In the genomic region with DNA sequence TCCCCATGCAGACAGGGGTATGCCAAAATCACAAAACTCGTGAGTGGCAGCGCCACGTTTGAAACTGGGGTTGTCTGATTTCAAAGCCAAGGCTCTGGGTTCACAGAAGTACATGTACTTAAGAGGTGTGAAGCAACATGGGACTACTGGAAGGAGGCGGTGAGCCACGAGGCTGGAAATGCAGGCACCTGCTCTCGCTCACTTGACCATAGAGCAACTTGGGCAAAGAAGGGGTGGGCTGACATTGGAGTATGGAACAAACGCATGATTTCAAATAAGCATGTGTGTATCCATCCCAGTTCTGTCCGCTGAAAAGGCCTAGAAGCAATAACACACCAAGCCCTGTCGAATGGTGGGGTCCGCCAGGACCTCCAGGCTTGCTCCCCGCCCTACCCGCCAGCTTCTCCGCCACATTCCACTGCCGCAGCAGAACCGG, we compare ENCODE assay signal across 2 cellular contexts.
TF ChIP-seq lines count a peak whose summit lies in the region.

No MANE protein-coding gene starts in this region.

TF ChIP-seq in HEK293, 187 proteins besides CTCF, POLR2A, EP300 and RAD21:
- TF ChIP-seq ZNF175 (tag by site-specific recombination; IDR thresholded peaks at IDR 0.05) (no peak), ZNF610 (tag by site-specific recombination; IDR thresholded peaks at IDR 0.05; ENCODE audit: borderline replicate concordance) (no peak), KLF16 (tag by site-specific recombination; IDR thresholded peaks at IDR 0.05) (no peak; the same call in 1 of the 2 replicates), ZNF692 (tag by site-specific recombination; IDR thresholded peaks at IDR 0.05) (peak; percentile 89), ZNF169 (tag by site-specific recombination; IDR thresholded peaks at IDR 0.05) (no peak), PRDM10 (tag by site-specific recombination; IDR thresholded peaks at IDR 0.05) (peak; percentile 83), ZNF529 (tag by site-specific recombination; IDR thresholded peaks at IDR 0.05; ENCODE audit: insufficient replicate concordance) (no peak), ZNF776 (tag by site-specific recombination; IDR thresholded peaks at IDR 0.05; ENCODE audit: borderline replicate concordance) (no peak), ZNF214 (tag by site-specific recombination; IDR thresholded peaks at IDR 0.05; ENCODE audit: borderline replicate concordance) (no peak), ZBTB20 (tag by site-specific recombination; IDR thresholded peaks at IDR 0.05) (no peak), GLIS2 (tag by site-specific recombination; IDR thresholded peaks at IDR 0.05) (0 out of 2 replicates have a peak, but pooled peaks have one; percentile 72), ZFP37 (tag by site-specific recombination; IDR thresholded peaks at IDR 0.05) (no peak), ZFP69B (tag by site-specific recombination; IDR thresholded peaks at IDR 0.05) (peak; percentile 93; the same call in 1 of the 2 replicates), ZNF664 (tag by site-specific recombination; IDR thresholded peaks at IDR 0.05) (no peak), HOXD13 (CRISPR knock-in tag; IDR thresholded peaks at IDR 0.05; ENCODE audit: borderline replicate concordance) (0 out of 2 replicates have a peak, but pooled peaks have one; percentile 18), ZSCAN16 (tag by site-specific recombination; IDR thresholded peaks at IDR 0.05) (no peak), ZNF404 (tag by site-specific recombination; IDR thresholded peaks at IDR 0.05) (no peak), TCF7L2 (IDR thresholded peaks at IDR 0.05; ENCODE audit: borderline replicate concordance, low read depth, low read length) (no peak), ZNF302 (tag by site-specific recombination; IDR thresholded peaks at IDR 0.05; ENCODE audit: low read depth) (no peak), OSR2 (tag by site-specific recombination; IDR thresholded peaks at IDR 0.05) (no peak), KLF10 (tag by site-specific recombination; IDR thresholded peaks at IDR 0.05) (no peak), ZBTB21 (tag by site-specific recombination; IDR thresholded peaks at IDR 0.05) (no peak)

TF ChIP-seq in K562, 482 proteins besides CTCF, POLR2A, EP300 and RAD21 (continues in another document):
- TF ChIP-seq, protein P1, sequence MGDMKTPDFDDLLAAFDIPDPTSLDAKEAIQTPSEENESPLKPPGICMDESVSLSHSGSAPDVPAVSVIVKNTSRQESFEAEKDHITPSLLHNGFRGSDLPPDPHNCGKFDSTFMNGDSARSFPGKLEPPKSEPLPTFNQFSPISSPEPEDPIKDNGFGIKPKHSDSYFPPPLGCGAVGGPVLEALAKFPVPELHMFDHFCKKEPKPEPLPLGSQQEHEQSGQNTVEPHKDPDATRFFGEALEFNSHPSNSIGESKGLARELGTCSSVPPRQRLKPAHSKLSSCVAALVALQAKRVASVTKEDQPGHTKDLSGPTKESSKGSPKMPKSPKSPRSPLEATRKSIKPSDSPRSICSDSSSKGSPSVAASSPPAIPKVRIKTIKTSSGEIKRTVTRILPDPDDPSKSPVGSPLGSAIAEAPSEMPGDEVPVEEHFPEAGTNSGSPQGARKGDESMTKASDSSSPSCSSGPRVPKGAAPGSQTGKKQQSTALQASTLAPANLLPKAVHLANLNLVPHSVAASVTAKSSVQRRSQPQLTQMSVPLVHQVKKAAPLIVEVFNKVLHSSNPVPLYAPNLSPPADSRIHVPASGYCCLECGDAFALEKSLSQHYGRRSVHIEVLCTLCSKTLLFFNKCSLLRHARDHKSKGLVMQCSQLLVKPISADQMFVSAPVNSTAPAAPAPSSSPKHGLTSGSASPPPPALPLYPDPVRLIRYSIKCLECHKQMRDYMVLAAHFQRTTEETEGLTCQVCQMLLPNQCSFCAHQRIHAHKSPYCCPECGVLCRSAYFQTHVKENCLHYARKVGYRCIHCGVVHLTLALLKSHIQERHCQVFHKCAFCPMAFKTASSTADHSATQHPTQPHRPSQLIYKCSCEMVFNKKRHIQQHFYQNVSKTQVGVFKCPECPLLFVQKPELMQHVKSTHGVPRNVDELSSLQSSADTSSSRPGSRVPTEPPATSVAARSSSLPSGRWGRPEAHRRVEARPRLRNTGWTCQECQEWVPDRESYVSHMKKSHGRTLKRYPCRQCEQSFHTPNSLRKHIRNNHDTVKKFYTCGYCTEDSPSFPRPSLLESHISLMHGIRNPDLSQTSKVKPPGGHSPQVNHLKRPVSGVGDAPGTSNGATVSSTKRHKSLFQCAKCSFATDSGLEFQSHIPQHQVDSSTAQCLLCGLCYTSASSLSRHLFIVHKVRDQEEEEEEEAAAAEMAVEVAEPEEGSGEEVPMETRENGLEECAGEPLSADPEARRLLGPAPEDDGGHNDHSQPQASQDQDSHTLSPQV (IDR thresholded peaks at IDR 0.05): peak; percentile 72
- TF ChIP-seq, protein P2, sequence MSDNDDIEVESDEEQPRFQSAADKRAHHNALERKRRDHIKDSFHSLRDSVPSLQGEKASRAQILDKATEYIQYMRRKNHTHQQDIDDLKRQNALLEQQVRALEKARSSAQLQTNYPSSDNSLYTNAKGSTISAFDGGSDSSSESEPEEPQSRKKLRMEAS (CRISPR knock-in tag; IDR thresholded peaks at IDR 0.05): peak; percentile 94
- no peak for TF ChIP-seq ZC3H11A (IDR thresholded peaks at IDR 0.05; ENCODE audit: low read depth, low read length)
- 0 out of 2 replicates have a peak, but pooled peaks have one; percentile 19 for TF ChIP-seq ERF (CRISPR knock-in tag; IDR thresholded peaks at IDR 0.05)
- peak; percentile 71 for TF ChIP-seq SAP30 (IDR thresholded peaks at IDR 0.05; ENCODE audit: borderline replicate concordance, insufficient read depth, low read depth, low read length, poor library complexity, severe bottlenecking)
- TF ChIP-seq MECOM (CRISPR knock-in tag; IDR thresholded peaks at IDR 0.05): no peak
- TF ChIP-seq RBBP5 (IDR thresholded peaks at IDR 0.05; ENCODE audit: borderline replicate concordance, insufficient read depth, low read length, poor library complexity, severe bottlenecking): peak; percentile 95
- 0 out of 2 replicates have a peak, but pooled peaks have one; percentile 8 for TF ChIP-seq SNIP1 (IDR thresholded peaks at IDR 0.05; ENCODE audit: low read depth)
- TF ChIP-seq GABPB2 (CRISPR knock-in tag; conservative IDR thresholded peaks at IDR 0.05): no peak
- peak in 1 of 2 experiments; percentile 18; a peak in 1 of 3 replicates for TF ChIP-seq CBX3 (IDR thresholded peaks at IDR 0.05; ENCODE audit: borderline replicate concordance in 1 of 2, low read length in 2 of 2)
- TF ChIP-seq CREB3L1 (IDR thresholded peaks at IDR 0.05; ENCODE audit: borderline replicate concordance, low read depth): 0 out of 2 replicates have a peak, but pooled peaks have one; percentile 12
- no peak for TF ChIP-seq KLF13 (tag; IDR thresholded peaks at IDR 0.05; ENCODE audit: borderline replicate concordance, low read depth)
- TF ChIP-seq ELF2 (CRISPR knock-in tag; IDR thresholded peaks at IDR 0.05): no peak
- TF ChIP-seq MGA (IDR thresholded peaks at IDR 0.05): peak; percentile 94
- TF ChIP-seq SIN3B (IDR thresholded peaks at IDR 0.05; ENCODE audit: low read depth): peak; percentile 56; the same call in 1 of the 2 replicates
- peak; percentile 50; the same call in 1 of the 2 replicates for TF ChIP-seq EHMT2 (IDR thresholded peaks at IDR 0.05)
- peak; percentile 55 for TF ChIP-seq CEBPG (CRISPR knock-in tag; IDR thresholded peaks at IDR 0.05)
- peak in 1 of 2 experiments; percentile 58; a peak in 3 of 4 replicates for TF ChIP-seq CEBPG (tag; conservative IDR thresholded peaks at IDR 0.05 in 1 of 2, IDR thresholded peaks at IDR 0.05 in 1 of 2)
- no peak for TF ChIP-seq ZFP36 (IDR thresholded peaks at IDR 0.05; ENCODE audit: low read depth, low read length, partially characterized antibody)
- TF ChIP-seq SMARCE1 (IDR thresholded peaks at IDR 0.05): peak; percentile 40; the same call in 1 of the 2 replicates
- TF ChIP-seq ETV6 (IDR thresholded peaks at IDR 0.05; ENCODE audit: borderline replicate concordance in 1 of 2, low read depth in 2 of 2, low read length in 1 of 2): no peak
- peak; percentile 68; the same call in 1 of the 2 replicates for TF ChIP-seq ETV6 (CRISPR knock-in tag; IDR thresholded peaks at IDR 0.05; ENCODE audit: borderline replicate concordance)
- TF ChIP-seq, protein P3, sequence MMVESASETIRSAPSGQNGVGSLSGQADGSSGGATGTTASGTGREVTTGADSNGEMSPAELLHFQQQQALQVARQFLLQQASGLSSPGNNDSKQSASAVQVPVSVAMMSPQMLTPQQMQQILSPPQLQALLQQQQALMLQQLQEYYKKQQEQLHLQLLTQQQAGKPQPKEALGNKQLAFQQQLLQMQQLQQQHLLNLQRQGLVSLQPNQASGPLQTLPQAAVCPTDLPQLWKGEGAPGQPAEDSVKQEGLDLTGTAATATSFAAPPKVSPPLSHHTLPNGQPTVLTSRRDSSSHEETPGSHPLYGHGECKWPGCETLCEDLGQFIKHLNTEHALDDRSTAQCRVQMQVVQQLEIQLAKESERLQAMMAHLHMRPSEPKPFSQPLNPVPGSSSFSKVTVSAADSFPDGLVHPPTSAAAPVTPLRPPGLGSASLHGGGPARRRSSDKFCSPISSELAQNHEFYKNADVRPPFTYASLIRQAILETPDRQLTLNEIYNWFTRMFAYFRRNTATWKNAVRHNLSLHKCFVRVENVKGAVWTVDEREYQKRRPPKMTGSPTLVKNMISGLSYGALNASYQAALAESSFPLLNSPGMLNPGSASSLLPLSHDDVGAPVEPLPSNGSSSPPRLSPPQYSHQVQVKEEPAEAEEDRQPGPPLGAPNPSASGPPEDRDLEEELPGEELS (CRISPR knock-in tag; IDR thresholded peaks at IDR 0.05; ENCODE audit: borderline replicate concordance): peak; percentile 93; the same call in 1 of the 2 replicates
- peak; percentile 69 for TF ChIP-seq NR2C2 (CRISPR knock-in tag; IDR thresholded peaks at IDR 0.05)
- TF ChIP-seq NR2C2 (tag; IDR thresholded peaks at IDR 0.05): no peak
- 0 out of 2 replicates have a peak, but pooled peaks have one; percentile 26 for TF ChIP-seq DMBX1 (CRISPR knock-in tag; IDR thresholded peaks at IDR 0.05; ENCODE audit: borderline replicate concordance)
